ENCODE assay signal across 19 cellular contexts in the genomic region with DNA sequence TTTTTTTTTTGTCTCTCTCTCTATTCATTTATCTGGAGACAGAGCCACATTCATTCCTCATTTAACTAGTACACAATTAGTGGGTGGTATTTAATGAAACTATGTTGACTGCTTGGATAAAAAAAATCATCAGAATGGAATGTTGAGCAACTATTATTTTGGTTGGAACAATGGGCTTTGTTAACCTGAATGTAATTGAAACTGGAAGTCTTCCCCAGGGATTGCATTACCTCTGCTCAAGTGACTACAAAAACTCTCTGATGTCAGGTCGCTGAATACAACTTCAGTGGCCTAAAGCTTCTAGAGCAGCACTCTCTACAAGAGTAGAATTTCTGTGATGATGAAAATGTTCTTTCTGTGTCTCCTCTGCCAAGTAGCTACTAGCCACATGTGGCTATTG.
DNase-seq lines count a peak whose midpoint lies in the region; ATAC-seq and TF ChIP-seq lines count a peak whose summit lies in the region.
"Had no signal": no experiment of that assay in that cellular context is flagged by ENCODE, and none has a peak within 500 bp of the region (broad histone marks: within the 10 kb centered on the region; RNA-seq: fewer than 3 reads in every experiment).

No MANE protein-coding gene starts in this region.

- TF ChIP-seq POLR2A in body of pancreas (IDR thresholded peaks at IDR 0.05), result no peak

- H3K36me3 ChIP-seq in osteoblast (ENCODE audit: insufficient read depth, low read length), result no peaks in the 10 kb centered on the region
- H3K36me3 ChIP-seq in body of pancreas (replicated peaks in 1 of 2; ENCODE audit: insufficient read depth in 1 of 2, low read depth in 2 of 2), result no peaks in the 10 kb centered on the region
- H3K36me3 ChIP-seq: SJSA1 had no signal

- H3K27ac ChIP-seq in osteoblast (ENCODE audit: low read depth, low read length) (no peak overlapping the region), body of pancreas (no peak overlapping the region)
- H3K27ac ChIP-seq: HL-60, RWPE1, SJSA1 had no signal

- no peaks in the 10 kb centered on the region for H4K20me1 ChIP-seq in osteoblast (ENCODE audit: insufficient read depth, low read length)

- TF ChIP-seq CTCF in choroid plexus epithelial cell (conservative IDR thresholded peaks at IDR 0.05; ENCODE audit: low read depth, low read length) (no peak), omental fat pad (IDR thresholded peaks at IDR 0.05) (no peak), osteoblast (IDR thresholded peaks at IDR 0.05; ENCODE audit: extremely low read depth, low read depth, low read length) (no peak), body of pancreas (IDR thresholded peaks at IDR 0.05) (no peak)

- H2AFZ ChIP-seq in osteoblast (ENCODE audit: low read length), result no peak overlapping the region
- H2AFZ ChIP-seq: GM23338 had no signal

- TF ChIP-seq EP300 in Ishikawa (IDR thresholded peaks at IDR 0.05; ENCODE audit: borderline replicate concordance), result no peak

- no peaks in the 10 kb centered on the region for H3K79me2 ChIP-seq in osteoblast (ENCODE audit: insufficient read depth, low read length)

- peak; percentile 10 for DNase-seq in A172 (ENCODE audit: low spot score)
- peak; percentile 5 for DNase-seq in choroid plexus epithelial cell (ENCODE audit: low read depth)
- peak; percentile 20 for DNase-seq in globus pallidus (ENCODE audit: low spot score)
- no peak for DNase-seq in omental fat pad (ENCODE audit: low spot score)
- no peak for DNase-seq in NK-92 treated with Interleukin-12 subunit alpha and Interleukin-12 subunit beta, amount 100 ng/mL, for 24 hours (lab: John Stamatoyannopoulos, UW)
- DNase-seq in osteoblast (ENCODE audit: insufficient read length, low spot score, missing footprints), result no peak
- DNase-seq in body of pancreas, result no peak
- DNase-seq: ACHN; CD4-positive, alpha-beta T cell; GF-D8; NCI-H2029; NCI-H345; NCI-H526 treated with DMSO at 0.1 percent for 48 hours; OCI-M1 had no signal

- 61 to 83% methylated on average over 1 of the region's 1 CpG for WGBS in body of pancreas, 2 donors

- no peak for TF ChIP-seq RAD21 in Ishikawa (IDR thresholded peaks at IDR 0.05; ENCODE audit: low read depth)

- ATAC-seq in omental fat pad (ENCODE audit: low FRiP score) (no peak), body of pancreas (no peak)
- ATAC-seq: GM23338 had no signal

- H3K4me3 ChIP-seq in choroid plexus epithelial cell (ENCODE audit: low read depth, low read length) (no peak overlapping the region), osteoblast (ENCODE audit: insufficient read depth, low read length) (no peak overlapping the region), body of pancreas (no peak overlapping the region)
- H3K4me3 ChIP-seq: GM23338, SJSA1 had no signal

- H3K9me3 ChIP-seq in osteoblast (ENCODE audit: low read depth, low read length) (no peaks in the 10 kb centered on the region), body of pancreas (no peaks in the 10 kb centered on the region)
- H3K9me3 ChIP-seq: SJSA1 had no signal

- H3K27me3 ChIP-seq in osteoblast (ENCODE audit: insufficient read depth, low read length) (no peaks in the 10 kb centered on the region), body of pancreas (no peaks in the 10 kb centered on the region)
- H3K27me3 ChIP-seq: SJSA1 had no signal

- no peaks in the 10 kb centered on the region for H3K4me1 ChIP-seq in osteoblast (ENCODE audit: insufficient read depth, low read length)
- H3K4me1 ChIP-seq in body of pancreas, result no peaks in the 10 kb centered on the region
- H3K4me1 ChIP-seq: SJSA1 had no signal

- intact Hi-C loops in body of pancreas (cut with DNase I), result no loop called here

- no peak overlapping the region for H3K4me2 ChIP-seq in osteoblast (ENCODE audit: insufficient read depth, low read length)
- H3K4me2 ChIP-seq: GM23338 had no signal

TF ChIP-seq in Ishikawa, 13 proteins besides CTCF, POLR2A, EP300 and RAD21:
- TF ChIP-seq CEBPB (IDR thresholded peaks at IDR 0.05) (peak; percentile 64), CREB1 (IDR thresholded peaks at IDR 0.05; ENCODE audit: low read depth) (no peak)

Comparison
In these comparisons a context has a peak if more than half of its experiments do, and no peak if none do; other contexts are left out.
1. DNase-seq: peak in A172 (single experiment), choroid plexus epithelial cell (single experiment) and globus pallidus (single experiment); none in omental fat pad (single experiment), NK-92 treated with Interleukin-12 subunit alpha and Interleukin-12 subunit beta, amount 100 ng/mL, for 24 hours (single experiment), osteoblast (single experiment) and body of pancreas (0 of 4).